In genomic region chr15:61974759-61975158, GRCh38 we compare ENCODE assay signal across 13 cellular contexts.
DNase-seq lines count a peak whose midpoint lies in the region; ATAC-seq and TF ChIP-seq lines count a peak whose summit lies in the region.
"Had no signal": no experiment of that assay in that cellular context is flagged by ENCODE, and none has a peak within 500 bp of the region (broad histone marks: within the 10 kb centered on the region; RNA-seq: fewer than 3 reads in every experiment).

No MANE protein-coding gene starts in this region.

- CTCF ChIA-PET in Panc1 (lab: Charles Lee): interaction anchor here (0.8 kb wide), 1 partner anchor 22 kb away, joined by 4 read pairs; no protein-coding TSS in a partner anchor

- BruUV-seq in Panc1 (replicated peaks; lab: Mats Ljungman, UMichigan): no TSS peak

- no peak overlapping the region for H3K4me3 ChIP-seq in Panc1 (ENCODE audit: low read depth in 2 of 2, low read length in 2 of 2)

- no peaks in the 10 kb centered on the region for H3K27me3 ChIP-seq in Panc1 (ENCODE audit: control insufficient read depth, insufficient read depth, low read length)
- H3K27me3 ChIP-seq: neutrophil had no signal

- no peaks in the 10 kb centered on the region; the same call in 1 of the 2 replicates for H3K4me1 ChIP-seq in Panc1 (ENCODE audit: control insufficient read depth, insufficient read depth, low read length)

- H3K9me3 ChIP-seq in Panc1 (ENCODE audit: control insufficient read depth, insufficient read depth, low read depth, low read length): no peaks in the 10 kb centered on the region
- H3K9me3 ChIP-seq: neutrophil had no signal

- DNase-seq in DMS 273 (lab: John Stamatoyannopoulos, UW; ENCODE audit: unreplicated experiment): peak; percentile 29
- no peak for DNase-seq in DMS 273 treated with DMSO at 0.1 percent for 48 hours (lab: John Stamatoyannopoulos, UW)
- peak; percentile 81 for DNase-seq in NCI-H1436 (lab: John Stamatoyannopoulos, UW)
- peak; percentile 5 for DNase-seq in Panc1 (ENCODE audit: low read depth, low spot score)
- peak; percentile 10 for DNase-seq in iris pigment epithelial cell (ENCODE audit: low read depth)
- DNase-seq in central memory CD4-positive, alpha-beta T cell: no peak
- no peak for DNase-seq in stimulated activated CD4-positive, alpha-beta T cell treated with anti-CD3 and anti-CD28 coated beads, Interleukin-15, amount 100 ng/mL, for 24 hours
- DNase-seq in activated naive CD4-positive, alpha-beta T cell treated with Interleukin-2 at 50 U/mL for 16 hours: no peak
- DNase-seq: activated CD4-positive, alpha-beta memory T cell treated with anti-CD3 and anti-CD28 coated beads, Interleukin-2, amount 10 ng/mL, durations not matched to agents 7 days and 5 days; anterior cingulate cortex; DMS79 treated with DMSO at 0.1 percent for 48 hours had no signal

- in situ Hi-C loops in Panc1 (cut with HindIII; ENCODE audit: low pct_unique_long_range_greater_than_20kb, low sequenced_read_pairs): no loop called here

- intact Hi-C loops in Panc1 (cut with micrococcal nuclease; ENCODE audit: unreplicated experiment): no loop called here

- no peak for TF ChIP-seq CTCF in Panc1 (IDR thresholded peaks at IDR 0.05)

- H3K27ac ChIP-seq in Panc1 (ENCODE audit: low read length): no peak overlapping the region
- H3K27ac ChIP-seq: 22Rv1, neutrophil had no signal

- peaks cover 21% of the 10 kb centered on the region; the same call in 1 of the 2 replicates for H3K36me3 ChIP-seq in Panc1 (ENCODE audit: control insufficient read depth, insufficient read depth, low read length)

- no peak for ATAC-seq in Panc1

- POLR2A ChIA-PET in Panc1 (lab: Charles Lee): no interaction called here

Comparison
In these comparisons a context has a peak if more than half of its experiments do, and no peak if none do; other contexts are left out.
1. DNase-seq: peak in DMS 273 (single experiment), NCI-H1436 (single experiment), Panc1 (single experiment) and iris pigment epithelial cell (single experiment); none in DMS 273 treated with DMSO at 0.1 percent for 48 hours (single experiment), central memory CD4-positive, alpha-beta T cell (single experiment), stimulated activated CD4-positive, alpha-beta T cell treated with anti-CD3 and anti-CD28 coated beads, Interleukin-15, amount 100 ng/mL, for 24 hours (single experiment) and activated naive CD4-positive, alpha-beta T cell treated with Interleukin-2 at 50 U/mL for 16 hours (single experiment).